Comparison of ENCODE assay signal across 8 cellular contexts in the genomic region with DNA sequence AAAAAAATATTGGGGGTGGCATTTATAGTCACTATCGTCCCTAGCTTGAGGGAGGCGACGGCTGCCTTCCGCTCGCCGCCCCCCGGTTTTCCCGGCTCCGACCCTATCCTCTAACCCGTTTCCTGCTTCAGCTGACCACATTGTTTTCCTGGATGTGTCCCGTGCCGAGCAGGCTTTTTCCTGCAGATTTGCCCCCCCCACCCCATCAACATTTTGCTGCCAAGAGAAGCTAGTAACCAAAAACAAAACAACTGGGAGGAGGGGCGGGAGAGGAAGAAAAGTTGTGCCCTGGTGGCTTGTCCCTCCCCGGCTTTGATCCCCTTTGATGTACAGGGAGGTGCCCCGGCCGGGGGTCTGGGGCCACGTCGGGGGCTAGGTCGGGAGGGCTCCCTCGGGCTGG. TPM values are rescaled to one million over a fixed set of nuclear protein-coding genes. Genes with fewer than 3 reads are reported as not detected.
A peak's percentile ranks its signal among the peaks of the same experiment; 100 is the strongest.
DNase-seq lines count a peak whose midpoint lies in the region; ATAC-seq, FAIRE-seq and TF ChIP-seq lines count a peak whose summit lies in the region.
"Not testable (repeated sequence)": the region's sequence is repeated elsewhere in the genome, so short reads cannot be mapped to it uniquely, and the experiment has no call there.

No MANE protein-coding gene starts in this region.

- not testable (repeated sequence) for H3K27me3 ChIP-seq in A673 (replicated peaks; ENCODE audit: insufficient read depth, low read depth, low read length, poor library complexity); OCI-LY3 (ENCODE audit: low read depth, low read length); astrocyte (ENCODE audit: insufficient read depth, low read length); esophagus muscularis mucosa

- H3K27ac ChIP-seq in A673 (ENCODE audit: low read depth, low read length, poor library complexity, severe bottlenecking); OCI-LY3 (ENCODE audit: low read length); astrocyte (ENCODE audit: low read depth, low read length): not testable (repeated sequence)
- peak overlapping the region in 2 of 4 donors; percentile 57 to 63 for H3K27ac ChIP-seq in esophagus muscularis mucosa (replicated peaks in 1 of 4)

- H4K20me1 ChIP-seq in OCI-LY3 (ENCODE audit: insufficient read depth, low read length); astrocyte (ENCODE audit: insufficient read depth, low read length): not testable (repeated sequence)

- not testable (repeated sequence) for H3K4me1 Mint-ChIP-seq in activated B cell treated with CpG ODN at 0.5 μM for 24 hours; astrocyte (ENCODE audit: low read depth, unreplicated experiment); immature natural killer cell; stimulated activated effector memory CD8-positive, alpha-beta T cell treated with anti-CD3 and anti-CD28 coated beads, Interleukin-12 subunit alpha, Interleukin-12 subunit beta, amount 100 ng/mL, for 72 hours

- TF ChIP-seq CTCF in A673 (conservative IDR thresholded peaks at IDR 0.05; ENCODE audit: low read depth, low read length); OCI-LY3 (IDR thresholded peaks at IDR 0.05; ENCODE audit: low read depth, low read length); activated B cell treated with CpG ODN at 0.5 μM for 24 hours (IDR thresholded peaks at IDR 0.05); astrocyte (IDR thresholded peaks at IDR 0.05; ENCODE audit: insufficient read depth, low read depth, low read length); esophagus muscularis mucosa (IDR thresholded peaks at IDR 0.05): not testable (repeated sequence)

- POLR2A ChIA-PET in A673 (lab: Charles Lee; ENCODE audit: low non-redundant PET); activated B cell treated with CpG ODN at 0.5 μM for 24 hours (lab: Charles Lee): not testable (repeated sequence)

- not testable (repeated sequence) for H3K27me3 Mint-ChIP-seq in activated B cell treated with CpG ODN at 0.5 μM for 24 hours; astrocyte (ENCODE audit: low read depth, unreplicated experiment); immature natural killer cell (ENCODE audit: low read depth in 3 of 3)

- not testable (repeated sequence) for TF ChIP-seq EP300 in esophagus muscularis mucosa (IDR thresholded peaks at IDR 0.05)

- H3K27ac Mint-ChIP-seq in activated B cell treated with CpG ODN at 0.5 μM for 24 hours (peak overlapping the region; percentile 72), immature natural killer cell (peak overlapping the region in 2 of 6 donors; percentile 36 to 49)
- not testable (repeated sequence) for H3K27ac Mint-ChIP-seq in astrocyte (ENCODE audit: unreplicated experiment)
- H3K27ac Mint-ChIP-seq in stimulated activated effector memory CD8-positive, alpha-beta T cell treated with anti-CD3 and anti-CD28 coated beads, Interleukin-12 subunit alpha, Interleukin-12 subunit beta, amount 100 ng/mL, for 72 hours, result peak overlapping the region; percentile 77

- H3K4me3 Mint-ChIP-seq in activated B cell treated with CpG ODN at 0.5 μM for 24 hours, result peak overlapping the region; percentile 85
- H3K4me3 Mint-ChIP-seq in astrocyte (ENCODE audit: unreplicated experiment), result peak overlapping the region; percentile 86
- H3K4me3 Mint-ChIP-seq in immature natural killer cell, result peak overlapping the region in 4 of 5 donors; percentile 83 to 88 (median 84)
- peak overlapping the region; percentile 74 for H3K4me3 Mint-ChIP-seq in stimulated activated effector memory CD8-positive, alpha-beta T cell treated with anti-CD3 and anti-CD28 coated beads, Interleukin-12 subunit alpha, Interleukin-12 subunit beta, amount 100 ng/mL, for 72 hours

- H3K9ac ChIP-seq in OCI-LY3 (ENCODE audit: low read length); astrocyte (ENCODE audit: low read length): not testable (repeated sequence)

- not testable (repeated sequence) for FAIRE-seq in astrocyte (lab: Jason Lieb, UNC)

- not testable (repeated sequence) for H3K36me3 ChIP-seq in A673 (ENCODE audit: insufficient read depth, low read length, poor library complexity, severe bottlenecking); OCI-LY3 (replicated peaks; ENCODE audit: low read depth, low read length); astrocyte (ENCODE audit: insufficient read depth, low read length); esophagus muscularis mucosa

- intact Hi-C loops in A673 (cut with micrococcal nuclease; ENCODE audit: unreplicated experiment); activated B cell treated with CpG ODN at 0.5 μM for 24 hours (cut with micrococcal nuclease); esophagus muscularis mucosa (cut with DNase I): not testable (repeated sequence)

- no CpG with 5 or more reads among the region's 20 CpGs for WGBS in esophagus muscularis mucosa

- not testable (repeated sequence) for H3K9me3 ChIP-seq in A673 (ENCODE audit: low read depth, low read length, poor library complexity, severe bottlenecking); OCI-LY3 (ENCODE audit: insufficient read depth, low read length); astrocyte (ENCODE audit: insufficient read depth, low read depth, low read length); esophagus muscularis mucosa

- H3K4me3 ChIP-seq in A673 (ENCODE audit: low read depth, low read length, poor library complexity, severe bottlenecking), result peak overlapping the region; percentile 36
- H3K4me3 ChIP-seq in GM08714 (ENCODE audit: low read length), result peak overlapping the region; percentile 46; the same call in 1 of the 2 replicates
- H3K4me3 ChIP-seq in OCI-LY3 (ENCODE audit: low read length), result peak overlapping the region; percentile 52; the same call in 1 of the 2 replicates
- not testable (repeated sequence) for H3K4me3 ChIP-seq in astrocyte (ENCODE audit: insufficient read depth, low read depth, low read length)
- H3K4me3 ChIP-seq in esophagus muscularis mucosa, result peak overlapping the region; percentile 37 to 54 (median 44)

- not testable (repeated sequence) for ATAC-seq in activated B cell treated with CpG ODN at 0.5 μM for 24 hours (ENCODE audit: low read depth); stimulated activated effector memory CD8-positive, alpha-beta T cell treated with anti-CD3 and anti-CD28 coated beads, Interleukin-12 subunit alpha, Interleukin-12 subunit beta, amount 100 ng/mL, for 72 hours

- not testable (repeated sequence) for H3K4me2 ChIP-seq in OCI-LY3 (ENCODE audit: low read length); astrocyte (ENCODE audit: low read length)

- not testable (repeated sequence) for TF ChIP-seq POLR2A in esophagus muscularis mucosa (IDR thresholded peaks at IDR 0.05; ENCODE audit: low read depth)

- not testable (repeated sequence) for DNase-seq in A673 (ENCODE audit: low spot score); activated B cell treated with CpG ODN at 0.5 μM for 24 hours; astrocyte (ENCODE audit: low read depth); esophagus muscularis mucosa (ENCODE audit: extremely low spot score); immature natural killer cell; stimulated activated effector memory CD8-positive, alpha-beta T cell treated with anti-CD3 and anti-CD28 coated beads, Interleukin-12 subunit alpha, Interleukin-12 subunit beta, amount 100 ng/mL, for 72 hours (ENCODE audit: low spot score in 2 of 2)

- H3K79me2 ChIP-seq in OCI-LY3 (ENCODE audit: low read length); astrocyte (ENCODE audit: insufficient read depth, low read length): not testable (repeated sequence)

- H3K36me3 Mint-ChIP-seq in activated B cell treated with CpG ODN at 0.5 μM for 24 hours (ENCODE audit: low read depth); astrocyte (ENCODE audit: low read depth, unreplicated experiment); immature natural killer cell; stimulated activated effector memory CD8-positive, alpha-beta T cell treated with anti-CD3 and anti-CD28 coated beads, Interleukin-12 subunit alpha, Interleukin-12 subunit beta, amount 100 ng/mL, for 72 hours: not testable (repeated sequence)

- not testable (repeated sequence) for H3K4me1 ChIP-seq in A673 (ENCODE audit: insufficient read depth, low read length, poor library complexity, severe bottlenecking); OCI-LY3 (ENCODE audit: low read length); astrocyte (ENCODE audit: insufficient read depth, low read length)
- peaks cover 0 to 10% (median 6%) of the 10 kb centered on the region in 4 donors for H3K4me1 ChIP-seq in esophagus muscularis mucosa

- not testable (repeated sequence) for H2AFZ ChIP-seq in OCI-LY3 (ENCODE audit: low read depth, low read length); astrocyte (ENCODE audit: low read depth, low read length)

- CTCF ChIA-PET in A673 (lab: Charles Lee); activated B cell treated with CpG ODN at 0.5 μM for 24 hours (lab: Charles Lee): not testable (repeated sequence)

- BruUV-seq in A673 (replicated peaks; lab: Mats Ljungman, UMichigan), result not testable (repeated sequence)

- H3K9me3 Mint-ChIP-seq in activated B cell treated with CpG ODN at 0.5 μM for 24 hours; astrocyte (ENCODE audit: unreplicated experiment); immature natural killer cell; stimulated activated effector memory CD8-positive, alpha-beta T cell treated with anti-CD3 and anti-CD28 coated beads, Interleukin-12 subunit alpha, Interleukin-12 subunit beta, amount 100 ng/mL, for 72 hours: not testable (repeated sequence)

RNA-seq across cellular contexts. Expression of gene SRGAP2C, which starts 1.4 kb away (rescaled TPM):
- total RNA-seq in A673 (2021) (47.8 and 50.3 TPM in 2 replicates), activated B cell treated with CpG ODN at 0.5 μM for 24 hours (20.4 and 23.8 TPM in 2 replicates), astrocyte (65.3 and 73.1 TPM in 2 replicates), esophagus muscularis mucosa (10 to 100 TPM; 32.6 to 41.5 (median 36.1) TPM)
- 1 to 10 TPM in 2 of 3 donors, under 1 TPM in 1; 0.69 to 2.0 (median 1.3) TPM for polyA plus RNA-seq in immature natural killer cell

RNA-seq across cellular contexts. Expression of gene FAM72B, which starts 2.1 kb away (rescaled TPM):
- total RNA-seq in A673 (2021), result 16.4 and 20.4 TPM in 2 replicates
- total RNA-seq in activated B cell treated with CpG ODN at 0.5 μM for 24 hours, result 0.98 and 2.2 TPM in 2 replicates
- 2.9 and 3.4 TPM in 2 replicates for total RNA-seq in astrocyte
- under 1 TPM in 2 of 4 donors, not detected in 2; 0.19 to 0.63 TPM for total RNA-seq in esophagus muscularis mucosa
- under 1 TPM in 2 of 3 donors, not detected in 1; 0.30 to 0.84 TPM for polyA plus RNA-seq in immature natural killer cell
